10 cellular contexts compared by ENCODE assay signal in the genomic region with DNA sequence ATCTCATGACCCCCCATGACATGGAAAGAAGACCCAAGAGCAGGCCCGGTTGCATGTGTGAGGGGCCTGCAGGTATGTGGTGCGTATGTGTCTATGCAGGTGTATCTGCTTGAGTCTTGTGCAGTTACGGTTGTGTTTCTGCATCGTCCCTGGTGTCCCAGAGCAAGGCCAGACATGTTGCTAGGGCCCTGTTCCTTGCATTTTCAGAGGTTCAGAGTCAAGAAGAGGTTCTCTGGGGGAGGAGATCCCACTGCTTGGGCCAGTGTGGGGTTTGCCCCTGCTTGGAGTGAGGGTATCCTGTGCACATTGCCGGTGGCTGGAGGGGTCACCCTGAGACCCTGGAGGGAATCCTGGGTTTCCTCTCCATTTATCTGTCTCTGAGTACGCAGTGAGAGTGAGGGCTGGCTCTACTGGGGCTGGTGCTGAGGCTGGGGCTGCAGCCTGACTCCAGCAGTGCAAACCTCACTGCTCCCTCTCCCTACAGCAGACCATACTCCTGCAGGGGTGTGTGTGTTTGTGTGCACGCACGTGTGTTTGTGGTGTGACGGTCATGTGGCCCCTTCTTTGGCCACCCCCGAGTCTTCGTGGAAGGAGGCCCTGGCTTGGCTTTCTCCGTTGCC. TPM values are rescaled to one million over a fixed set of nuclear protein-coding genes. Genes with fewer than 3 reads are reported as not detected.
DNase-seq lines count a peak whose midpoint lies in the region; ATAC-seq, FAIRE-seq and TF ChIP-seq lines count a peak whose summit lies in the region.
"Had no signal": no experiment of that assay in that cellular context is flagged by ENCODE, and none has a peak within 500 bp of the region (broad histone marks: within the 10 kb centered on the region; RNA-seq: fewer than 3 reads in every experiment).

No MANE protein-coding gene starts in this region.

- H3K4me2 ChIP-seq in neural progenitor cell, result peak overlapping the region; percentile 93

- ATAC-seq in effector memory CD8-positive, alpha-beta T cell (replicated peaks), result no peak
- ATAC-seq in HG02973 (IDR thresholded peaks at IDR 0.05; ENCODE audit: unreplicated experiment), result no peak

- no peak for FAIRE-seq in frontal cortex (lab: Jason Lieb, UNC)

- no peaks in the 10 kb centered on the region for H3K27me3 Mint-ChIP-seq in effector memory CD8-positive, alpha-beta T cell
- peaks cover 12% of the 10 kb centered on the region for H3K27me3 Mint-ChIP-seq in neural progenitor cell (ENCODE audit: insufficient read depth, low read depth)

- peaks cover 24% of the 10 kb centered on the region for H3K4me1 ChIP-seq in NT2/D1 (ENCODE audit: insufficient read depth, insufficient read length)
- peaks cover 68% of the 10 kb centered on the region for H3K4me1 ChIP-seq in neural progenitor cell

- H3K27ac ChIP-seq in neural progenitor cell, result peak overlapping the region; percentile 99

- peaks cover 92% of the 10 kb centered on the region for H3K79me2 ChIP-seq in neural progenitor cell (ENCODE audit: low read depth)

- H3K4me1 Mint-ChIP-seq in effector memory CD8-positive, alpha-beta T cell (ENCODE audit: low read depth in 2 of 2), result peaks cover 73 to 78% of the 10 kb centered on the region in 2 donors
- peaks cover 71% of the 10 kb centered on the region for H3K4me1 Mint-ChIP-seq in neural progenitor cell

- H3K27me3 ChIP-seq in BJ (ENCODE audit: control insufficient read depth, insufficient read depth, low read length) (no peaks in the 10 kb centered on the region), NT2/D1 (ENCODE audit: insufficient read depth, insufficient read length) (no peaks in the 10 kb centered on the region), neural progenitor cell (no peaks in the 10 kb centered on the region)

- H3K9me3 Mint-ChIP-seq in effector memory CD8-positive, alpha-beta T cell, result no peaks in the 10 kb centered on the region
- peaks cover 3% of the 10 kb centered on the region for H3K9me3 Mint-ChIP-seq in neural progenitor cell

- H3F3A ChIP-seq in neural progenitor cell (ENCODE audit: low read depth), result peaks cover 58% of the 10 kb centered on the region

- DNase-seq in BJ (ENCODE audit: low read depth) (no peak), NT2/D1 (ENCODE audit: low read depth, low spot score) (no peak), neural progenitor cell (ENCODE audit: low spot score) (no peak), frontal cortex (ENCODE audit: low spot score in 2 of 2) (no peak), OCI-M2 (lab: John Stamatoyannopoulos, UW; ENCODE audit: unreplicated experiment) (no peak), D341Med (ENCODE audit: low spot score) (no peak)
- no peak for DNase-seq in effector memory CD8-positive, alpha-beta T cell
- DNase-seq: GF-D8, NCI-H446 treated with DMSO at 0.1 percent for 48 hours had no signal

- peaks cover 88% of the 10 kb centered on the region for H4K20me1 ChIP-seq in neural progenitor cell (ENCODE audit: low read depth)

- H3K27ac Mint-ChIP-seq in effector memory CD8-positive, alpha-beta T cell, result peak overlapping the region; percentile 93 to 96
- peak overlapping the region; percentile 98 for H3K27ac Mint-ChIP-seq in neural progenitor cell

- peak overlapping the region; percentile 94 to 96 for H3K4me3 Mint-ChIP-seq in effector memory CD8-positive, alpha-beta T cell
- peak overlapping the region; percentile 98 for H3K4me3 Mint-ChIP-seq in neural progenitor cell

- CTCF ChIA-PET in BJ (lab: Yijun Ruan, JAX), result interaction anchor here (2.4 kb wide), 1 partner anchor 52 kb away, joined by 8 read pairs; no protein-coding TSS in a partner anchor

- peak overlapping the region; percentile 87 for H3K4me3 ChIP-seq in BJ (ENCODE audit: low read depth, low read length)
- H3K4me3 ChIP-seq in NT2/D1 (ENCODE audit: insufficient read length, low read depth), result no peak overlapping the region
- no peak overlapping the region for H3K4me3 ChIP-seq in neural progenitor cell

- TF ChIP-seq CTCF in BJ (IDR thresholded peaks at IDR 0.05; ENCODE audit: insufficient read depth, low read depth, low read length), result no peak
- no peak for TF ChIP-seq CTCF in neural progenitor cell (IDR thresholded peaks at IDR 0.05)

- H3K9ac ChIP-seq in NT2/D1 (ENCODE audit: insufficient read length, low read depth) (peak overlapping the region; percentile 64), neural progenitor cell (no peak overlapping the region)

- H3K9me3 ChIP-seq in NT2/D1 (ENCODE audit: insufficient read depth, low read length) (no peaks in the 10 kb centered on the region), neural progenitor cell (ENCODE audit: low read depth) (no peaks in the 10 kb centered on the region)

- H3K36me3 ChIP-seq in BJ (ENCODE audit: control insufficient read depth, insufficient read depth, low read length) (peaks cover 28% of the 10 kb centered on the region), NT2/D1 (ENCODE audit: insufficient read depth, insufficient read length, low read length) (peaks cover 59% of the 10 kb centered on the region), neural progenitor cell (no peaks in the 10 kb centered on the region)

- H2AFZ ChIP-seq in neural progenitor cell (replicated peaks), result no peak overlapping the region

- POLR2A ChIA-PET in BJ (lab: Charles Lee), result no interaction called here

- H3K36me3 Mint-ChIP-seq in effector memory CD8-positive, alpha-beta T cell (ENCODE audit: insufficient read depth), result peaks cover 44% of the 10 kb centered on the region
- peaks cover 11% of the 10 kb centered on the region for H3K36me3 Mint-ChIP-seq in neural progenitor cell

RNA-seq across cellular contexts. Expression of a gene that starts 4.1 kb away (rescaled TPM):
- polyA plus RNA-seq in BJ (2011; rRNA removed), result 60.4 and 105 TPM in 2 replicates
- polyA minus RNA-seq in BJ (2011; rRNA and poly(A)+ RNA removed), result 45.1 and 46.2 TPM in 2 replicates
- 31.4 and 33.8 TPM in 2 replicates for total RNA-seq in neural progenitor cell (ENCODE audit: low replicate concordance)
- 30.2 TPM for total RNA-seq in frontal cortex
